ENCODE assay signal across 9 cellular contexts in the genomic region with DNA sequence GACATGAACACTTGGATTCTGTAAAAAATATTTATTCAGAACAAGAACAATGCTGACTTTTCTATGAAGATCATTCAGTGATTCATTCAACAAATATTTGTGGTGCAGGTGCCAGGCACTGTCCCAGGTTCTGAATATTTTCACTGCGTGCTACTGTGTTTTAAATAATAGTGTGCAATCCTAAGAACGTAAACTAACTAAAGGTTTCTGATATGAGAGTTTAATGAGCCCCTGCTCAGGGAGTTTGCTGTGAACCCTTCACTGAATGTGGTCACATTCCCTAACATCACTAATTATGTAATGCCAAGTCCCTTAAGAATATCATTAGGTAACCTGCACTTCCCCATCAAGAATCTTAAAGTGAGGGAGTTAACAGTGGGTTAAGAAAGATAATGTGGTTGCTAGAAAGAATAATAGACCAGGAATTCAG. TPM values are rescaled to one million over a fixed set of nuclear protein-coding genes. Genes with fewer than 3 reads are reported as not detected.
DNase-seq lines count a peak whose midpoint lies in the region; ATAC-seq and TF ChIP-seq lines count a peak whose summit lies in the region.
"Had no signal": no experiment of that assay in that cellular context is flagged by ENCODE, and none has a peak within 500 bp of the region (broad histone marks: within the 10 kb centered on the region; RNA-seq: fewer than 3 reads in every experiment).

No MANE protein-coding gene starts in this region.

- no peak overlapping the region for H3K4me3 ChIP-seq in cardiac muscle cell
- H3K4me3 ChIP-seq in right atrium auricular region: no peak overlapping the region
- H3K4me3 ChIP-seq in fibroblast of lung (replicated peaks in 1 of 4; ENCODE audit: control extremely low read depth in 1 of 4, insufficient read depth in 1 of 4, low read depth in 3 of 4, low read length in 4 of 4): no peak overlapping the region
- no peak overlapping the region for H3K4me3 ChIP-seq in transverse colon

- intact Hi-C loops in transverse colon (cut with DNase I; ENCODE audit: low total_unique reads): loop anchor here (10.0 kb wide), 1 partner anchor 1899 kb away; no protein-coding TSS in a partner anchor

- no peak overlapping the region for H3K9ac ChIP-seq in fibroblast of lung (ENCODE audit: insufficient read depth, low read length)

- TF ChIP-seq POLR2A in transverse colon (IDR thresholded peaks at IDR 0.05): no peak

- no peak for ATAC-seq in GM21367 (IDR thresholded peaks at IDR 0.05; ENCODE audit: unreplicated experiment)
- no peak for ATAC-seq in HG03469 (IDR thresholded peaks at IDR 0.05; ENCODE audit: unreplicated experiment)

- no peak overlapping the region for H3K27ac ChIP-seq in cardiac muscle cell
- H3K27ac ChIP-seq in right atrium auricular region: no peak overlapping the region
- H3K27ac ChIP-seq in fibroblast of lung (ENCODE audit: insufficient read depth, low read length): no peak overlapping the region
- no peak overlapping the region for H3K27ac ChIP-seq in transverse colon

- H4K20me1 ChIP-seq in fibroblast of lung (ENCODE audit: control insufficient read depth, extremely low read depth, insufficient read depth, low read length): no peaks in the 10 kb centered on the region

- TF ChIP-seq CTCF in cardiac muscle cell (IDR thresholded peaks at IDR 0.05; ENCODE audit: low read depth, low read length): no peak
- TF ChIP-seq CTCF in right atrium auricular region (IDR thresholded peaks at IDR 0.05): no peak
- no peak for TF ChIP-seq CTCF in fibroblast of lung (conservative IDR thresholded peaks at IDR 0.05 in 1 of 2, IDR thresholded peaks at IDR 0.05 in 1 of 2; ENCODE audit: low read depth in 1 of 2, low read length in 2 of 2)
- no peak for TF ChIP-seq CTCF in transverse colon (IDR thresholded peaks at IDR 0.05)

- peak; percentile 30 to 62 for DNase-seq in cardiac muscle cell (ENCODE audit: low read depth in 1 of 2, low spot score in 1 of 2)
- DNase-seq in right atrium auricular region (ENCODE audit: low spot score): no peak
- DNase-seq in SKM-1 (lab: John Stamatoyannopoulos, UW; ENCODE audit: unreplicated experiment): peak; percentile 62
- DNase-seq in fibroblast of lung (ENCODE audit: low read depth in 2 of 2): peak; percentile 39 to 52
- DNase-seq in superior temporal gyrus (ENCODE audit: extremely low spot score): peak; percentile 33
- no peak for DNase-seq in transverse colon
- DNase-seq: NCI-H1436 treated with DMSO at 0.1 percent for 48 hours had no signal

- TF ChIP-seq EP300 in transverse colon (IDR thresholded peaks at IDR 0.05; ENCODE audit: low read depth): no peak

- peaks cover 38% of the 10 kb centered on the region for H3K27me3 ChIP-seq in cardiac muscle cell
- no peaks in the 10 kb centered on the region for H3K27me3 ChIP-seq in right atrium auricular region
- no peaks in the 10 kb centered on the region for H3K27me3 ChIP-seq in fibroblast of lung (ENCODE audit: control insufficient read depth, insufficient read depth, low read length)
- no peaks in the 10 kb centered on the region for H3K27me3 ChIP-seq in transverse colon

- H3K36me3 ChIP-seq in cardiac muscle cell (no peaks in the 10 kb centered on the region), right atrium auricular region (no peaks in the 10 kb centered on the region), fibroblast of lung (ENCODE audit: control insufficient read depth, insufficient read depth, low read length) (no peaks in the 10 kb centered on the region), transverse colon (no peaks in the 10 kb centered on the region)

- H3K79me2 ChIP-seq in fibroblast of lung (ENCODE audit: control insufficient read depth, insufficient read depth, low read length): no peaks in the 10 kb centered on the region

- 25 to 80% methylated on average over 2 of the region's 2 CpGs for WGBS in transverse colon (ENCODE audit: low coverage in 1 of 2), 2 donors

- H3K4me1 ChIP-seq in cardiac muscle cell (ENCODE audit: low read depth): no peaks in the 10 kb centered on the region
- H3K4me1 ChIP-seq in right atrium auricular region: peaks cover 0 to 16% of the 10 kb centered on the region in 2 donors
- no peaks in the 10 kb centered on the region for H3K4me1 ChIP-seq in fibroblast of lung (ENCODE audit: control insufficient read depth, extremely low read depth, insufficient read depth, low read length)
- peaks cover 0 to 14% (median 8%) of the 10 kb centered on the region in 4 donors for H3K4me1 ChIP-seq in transverse colon

- H2AFZ ChIP-seq in fibroblast of lung (ENCODE audit: low read length): no peak overlapping the region

- H3K9me3 ChIP-seq in cardiac muscle cell (ENCODE audit: low read depth): no peaks in the 10 kb centered on the region
- no peaks in the 10 kb centered on the region for H3K9me3 ChIP-seq in right atrium auricular region
- no peaks in the 10 kb centered on the region for H3K9me3 ChIP-seq in fibroblast of lung (ENCODE audit: control insufficient read depth, insufficient read depth, low read depth, low read length)
- H3K9me3 ChIP-seq in transverse colon: no peaks in the 10 kb centered on the region

- no peak overlapping the region for H3K4me2 ChIP-seq in fibroblast of lung (ENCODE audit: extremely low read depth, insufficient read depth, low read length)

- in situ Hi-C loops in transverse colon (cut with MboI; ENCODE audit: low pct_ligation_motif_present in 1 of 4, low pct_unique_long_range_greater_than_20kb in 1 of 4, low sequenced_read_pairs in 3 of 4): no loop called here

RNA-seq across cellular contexts. Expression of gene TMEM170B, which starts 1.7 kb away (rescaled TPM):
- total RNA-seq in cardiac muscle cell (2.6 and 3.0 TPM in 2 replicates), right atrium auricular region (1 to 10 TPM; 3.6 to 3.8 TPM), fibroblast of lung (3.6 and 4.5 TPM in 2 replicates), transverse colon (1 to 10 TPM; 1.6 to 8.0 (median 3.0) TPM)
- polyA plus RNA-seq in cardiac muscle cell (2.1 and 3.3 TPM in 2 replicates), fibroblast of lung (1.2 and 1.5 TPM in 2 replicates)
- 1.1 TPM in 2 replicates for polyA plus RNA-seq in fibroblast of lung (2012)
- 0.48 and 0.67 TPM in 2 replicates for polyA minus RNA-seq in fibroblast of lung (ENCODE audit: low replicate concordance)

Comparison
In these comparisons a context has a peak if more than half of its experiments do, and no peak if none do; other contexts are left out.
1. DNase-seq: peak in cardiac muscle cell (2 of 2), SKM-1 (single experiment), fibroblast of lung (2 of 2) and superior temporal gyrus (single experiment); none in right atrium auricular region (single experiment) and transverse colon (single experiment).